In the genomic region with DNA sequence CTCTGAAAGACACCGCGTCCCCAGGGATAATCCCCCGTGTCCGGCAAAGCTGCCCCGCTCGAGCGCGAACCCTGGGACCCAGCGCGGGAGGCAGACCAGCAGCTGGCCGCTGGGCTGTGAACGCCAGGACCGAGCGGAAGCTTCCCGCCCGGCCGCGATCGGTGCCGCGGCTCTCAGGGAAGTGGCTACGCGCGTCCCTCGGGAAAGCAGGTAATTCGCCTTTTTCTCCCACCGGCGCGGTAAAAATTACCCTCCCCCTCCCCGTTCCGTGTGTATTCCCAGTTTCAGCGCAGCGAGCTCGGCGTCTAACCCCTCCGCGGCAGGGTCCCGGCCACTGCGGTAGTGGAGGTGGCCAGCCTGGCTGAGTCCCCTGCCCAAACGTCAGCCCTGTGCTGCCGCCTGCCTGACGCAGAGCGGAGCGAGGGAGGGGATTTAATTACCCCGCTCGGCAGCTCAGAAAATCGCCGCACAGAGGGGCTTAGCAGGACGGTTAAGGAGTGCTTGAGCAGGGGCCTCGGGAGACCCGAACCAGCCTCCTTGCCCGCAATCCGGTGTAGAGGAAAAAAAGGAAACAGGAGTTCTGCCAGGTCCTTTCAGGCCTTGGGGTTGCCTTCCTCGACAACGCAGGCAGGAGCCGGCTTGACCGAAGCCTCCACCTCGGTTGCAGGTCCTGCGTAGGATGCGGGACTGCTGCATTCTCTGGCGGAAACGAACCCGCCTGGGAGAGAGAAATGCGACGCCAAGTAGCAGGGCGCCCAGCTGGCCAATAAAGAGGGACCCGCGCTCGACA, we compare ENCODE assay signal across 8 cellular contexts. TPM values are rescaled to one million over a fixed set of nuclear protein-coding genes. Genes with fewer than 3 reads are reported as not detected.
DNase-seq lines count a peak whose midpoint lies in the region; ATAC-seq, FAIRE-seq and TF ChIP-seq lines count a peak whose summit lies in the region.

No MANE protein-coding gene starts in this region.

- H3K36me3 Mint-ChIP-seq in activated T-cell treated with anti-CD3 and anti-CD28 coated beads, Interleukin-2, amount 50 U/mL, for 24 hours (ENCODE audit: low read depth): no peaks in the 10 kb centered on the region

- H3K27ac Mint-ChIP-seq in activated T-cell treated with anti-CD3 and anti-CD28 coated beads, Interleukin-2, amount 50 U/mL, for 24 hours: no peak overlapping the region

- peak overlapping the region; percentile 70 to 99 (median 89) for H3K4me2 ChIP-seq in BLaER1 treated with 17β-estradiol and CSF1 and Interleukin-3, amounts not matched to agents 10 nM and 100 nM

- FAIRE-seq in GM12892 (lab: Jason Lieb, UNC): no peak

- peak in 42 of 76 experiments; percentile 4 to 81 (median 45) for DNase-seq in HUDEP-2 (lab: John Stamatoyannopoulos, UW; ENCODE audit: unreplicated experiment in 76 of 76)
- DNase-seq in activated T-cell treated with anti-CD3 and anti-CD28 coated beads, Interleukin-2, amount 50 U/mL, for 24 hours: peak; percentile 60
- DNase-seq in cardiac muscle cell (ENCODE audit: low read depth in 1 of 2, low spot score in 1 of 2): peak; percentile 55 to 79
- no peak for DNase-seq in psoas muscle
- no peak for DNase-seq in GM12892 (ENCODE audit: insufficient read length)
- DNase-seq in C1 segment of cervical spinal cord (lab: John Stamatoyannopoulos, UW): no peak

- H3K27me3 ChIP-seq in BLaER1 treated with 17β-estradiol and CSF1 and Interleukin-3, amounts not matched to agents 10 nM and 100 nM: peaks cover 100% of the 10 kb centered on the region in 11 experiments
- H3K27me3 ChIP-seq in cardiac muscle cell (peaks cover 93% of the 10 kb centered on the region), psoas muscle (ENCODE audit: insufficient read depth in 3 of 3, low read length in 2 of 3) (peaks cover 0 to 100% (median 55%) of the 10 kb centered on the region in 3 donors)

- H3K4me3 Mint-ChIP-seq in activated T-cell treated with anti-CD3 and anti-CD28 coated beads, Interleukin-2, amount 50 U/mL, for 24 hours: peak overlapping the region; percentile 65

- H4K20me1 ChIP-seq in BLaER1 treated with 17β-estradiol and CSF1 and Interleukin-3, amounts not matched to agents 10 nM and 100 nM: peaks cover 4 to 100% (median 91%) of the 10 kb centered on the region in 11 experiments; a peak in 20 of 22 replicates

- H3K4me1 Mint-ChIP-seq in activated T-cell treated with anti-CD3 and anti-CD28 coated beads, Interleukin-2, amount 50 U/mL, for 24 hours (ENCODE audit: low read depth): peaks cover 38% of the 10 kb centered on the region

- 0 out of 22 replicates have a peak overlapping the region, but pooled peaks of 1 of the 11 experiments have one; percentile 1 for H3K27ac ChIP-seq in BLaER1 treated with 17β-estradiol and CSF1 and Interleukin-3, amounts not matched to agents 10 nM and 100 nM
- H3K27ac ChIP-seq in cardiac muscle cell (no peak overlapping the region), psoas muscle (peak overlapping the region; percentile 68)

- H3K4me1 ChIP-seq in BLaER1 treated with 17β-estradiol and CSF1 and Interleukin-3, amounts not matched to agents 10 nM and 100 nM: peaks cover 31 to 56% (median 48%) of the 10 kb centered on the region in 10 experiments
- peaks cover 26% of the 10 kb centered on the region for H3K4me1 ChIP-seq in cardiac muscle cell (ENCODE audit: low read depth)
- peaks cover 57% of the 10 kb centered on the region for H3K4me1 ChIP-seq in psoas muscle

- 2 to 4% (median 2%) methylated on average over 62 to 69 of the region's 69 CpGs for WGBS in psoas muscle, 3 donors

- intact Hi-C loops in psoas muscle (cut with DNase I): no loop called here

- TF ChIP-seq CTCF in cardiac muscle cell (IDR thresholded peaks at IDR 0.05; ENCODE audit: low read depth, low read length): peak; percentile 11
- peak; percentile 8 for TF ChIP-seq CTCF in psoas muscle (IDR thresholded peaks at IDR 0.05)

- TF ChIP-seq POLR2A in GM12892 (IDR thresholded peaks at IDR 0.05; ENCODE audit: low read depth, low read length): no peak

- H3K9ac ChIP-seq in BLaER1 treated with 17β-estradiol and CSF1 and Interleukin-3, amounts not matched to agents 10 nM and 100 nM: peak overlapping the region in 3 of 11 experiments; percentile 25 to 41 (median 33); a peak in 4 of 22 replicates

- H3K36me3 ChIP-seq in BLaER1 treated with 17β-estradiol and CSF1 and Interleukin-3, amounts not matched to agents 10 nM and 100 nM: no peaks in the 10 kb centered on the region
- H3K36me3 ChIP-seq in cardiac muscle cell (no peaks in the 10 kb centered on the region), psoas muscle (ENCODE audit: insufficient read depth in 1 of 2, low read depth in 1 of 2) (no peaks in the 10 kb centered on the region)

- H3K9me3 ChIP-seq in BLaER1 treated with 17β-estradiol and CSF1 and Interleukin-3, amounts not matched to agents 10 nM and 100 nM (replicated peaks in 1 of 11): no peaks in the 10 kb centered on the region; a peak in 1 of 22 replicates
- H3K9me3 ChIP-seq in cardiac muscle cell (ENCODE audit: low read depth) (no peaks in the 10 kb centered on the region), psoas muscle (no peaks in the 10 kb centered on the region)

- peaks cover 84% of the 10 kb centered on the region for H3K27me3 Mint-ChIP-seq in activated T-cell treated with anti-CD3 and anti-CD28 coated beads, Interleukin-2, amount 50 U/mL, for 24 hours

- no peaks in the 10 kb centered on the region for H3K9me3 Mint-ChIP-seq in activated T-cell treated with anti-CD3 and anti-CD28 coated beads, Interleukin-2, amount 50 U/mL, for 24 hours

- ATAC-seq in psoas muscle (no peak), GM21423 (IDR thresholded peaks at IDR 0.05; ENCODE audit: unreplicated experiment) (no peak)

- H3K4me3 ChIP-seq in BLaER1 treated with 17β-estradiol and CSF1 and Interleukin-3, amounts not matched to agents 10 nM and 100 nM: peak overlapping the region; percentile 41 to 68 (median 52)
- H3K4me3 ChIP-seq in cardiac muscle cell: peak overlapping the region; percentile 58
- peak overlapping the region; percentile 73 for H3K4me3 ChIP-seq in psoas muscle

RNA-seq across cellular contexts. Expression of a gene that starts 2.9 kb away (rescaled TPM):
- total RNA-seq in cardiac muscle cell: 17.7 and 18.3 TPM in 2 replicates
- polyA plus RNA-seq in cardiac muscle cell: 15.2 and 22.7 TPM in 2 replicates
- total RNA-seq in psoas muscle: 1 to 10 TPM; 5.4 to 8.8 (median 7.1) TPM
- polyA plus RNA-seq in psoas muscle: 1 to 10 TPM; 4.2 to 7.4 (median 6.5) TPM
- polyA plus RNA-seq in GM12892 (2012; ENCODE audit: missing spikeins): 0.17 TPM

RNA-seq across cellular contexts. Expression of a gene that starts 23.4 kb away (rescaled TPM):
- total RNA-seq in cardiac muscle cell: not detected in 2 replicates
- polyA plus RNA-seq in cardiac muscle cell: not detected in 2 replicates
- not detected for total RNA-seq in psoas muscle
- not detected for polyA plus RNA-seq in psoas muscle
- polyA plus RNA-seq in GM12892 (2012; ENCODE audit: missing spikeins): not detected

Comparison
In these comparisons a context has a peak if more than half of its experiments do, and no peak if none do; other contexts are left out.
1. DNase-seq: peak in HUDEP-2 (42 of 76), activated T-cell treated with anti-CD3 and anti-CD28 coated beads, Interleukin-2, amount 50 U/mL, for 24 hours (single experiment) and cardiac muscle cell (2 of 2); none in psoas muscle (0 of 2), GM12892 (single experiment) and C1 segment of cervical spinal cord (0 of 14).
2. Peak in every context shown above with its lines, with median percentiles within 50 percentile points of each other: H3K4me3 ChIP-seq.